In genomic region chr7:128404826-128405344, GRCh38 we compare ENCODE assay signal across 8 cellular contexts. TPM values are rescaled to one million over a fixed set of nuclear protein-coding genes. Genes with fewer than 3 reads are reported as not detected.
DNase-seq lines count a peak whose midpoint lies in the region; ATAC-seq and TF ChIP-seq lines count a peak whose summit lies in the region.

No MANE protein-coding gene starts in this region.

- no peaks in the 10 kb centered on the region for H3K9me3 Mint-ChIP-seq in central memory CD8-positive, alpha-beta T cell
- no peaks in the 10 kb centered on the region for H3K9me3 Mint-ChIP-seq in naive B cell

- peak overlapping the region; percentile 84 for H3K4me3 Mint-ChIP-seq in central memory CD8-positive, alpha-beta T cell
- peak overlapping the region; percentile 80 to 90 (median 86) for H3K4me3 Mint-ChIP-seq in naive B cell

- no peak for ATAC-seq in central memory CD8-positive, alpha-beta T cell (replicated peaks; ENCODE audit: extremely low read depth, poor library complexity, severe bottlenecking)
- no peak for ATAC-seq in naive B cell (ENCODE audit: low read depth in 2 of 2)

- H3K27me3 Mint-ChIP-seq in central memory CD8-positive, alpha-beta T cell = no peaks in the 10 kb centered on the region
- no peaks in the 10 kb centered on the region for H3K27me3 Mint-ChIP-seq in naive B cell

- peak overlapping the region; percentile 87 for H3K4me3 ChIP-seq in NB4 (ENCODE audit: low read depth, low read length)

- peak; percentile 53 for DNase-seq in EH (ENCODE audit: low read depth)
- DNase-seq in NB4 (ENCODE audit: low read depth) = peak; percentile 51
- no peak for DNase-seq in central memory CD8-positive, alpha-beta T cell (ENCODE audit: low spot score in 2 of 2)
- DNase-seq in naive B cell = no peak
- DNase-seq in GM10248 (ENCODE audit: extremely low spot score) = no peak
- DNase-seq in NCI-H774 (lab: John Stamatoyannopoulos, UW) = no peak
- DNase-seq in NCI-H2227 (lab: John Stamatoyannopoulos, UW; ENCODE audit: unreplicated experiment) = no peak
- DNase-seq in cortex of kidney (lab: John Stamatoyannopoulos, UW) = no peak

- CTCF ChIA-PET in GM10248 (lab: Yijun Ruan, JAX) = interaction anchor here (1.2 to 42.8 kb wide), 5 partner anchors 6 to 58 kb away, joined by 3 to 963 read pairs (median 26); partner anchors contain the start of gene IMPDH1

- H3K27ac Mint-ChIP-seq in central memory CD8-positive, alpha-beta T cell (ENCODE audit: low read depth) = no peak overlapping the region
- peak overlapping the region in 2 of 6 donors; percentile 63 to 78 for H3K27ac Mint-ChIP-seq in naive B cell

- H3K36me3 Mint-ChIP-seq in central memory CD8-positive, alpha-beta T cell (ENCODE audit: insufficient read depth) = peaks cover 3% of the 10 kb centered on the region
- H3K36me3 Mint-ChIP-seq in naive B cell = no peaks in the 10 kb centered on the region

- POLR2A ChIA-PET in GM10248 (lab: Yijun Ruan, JAX) = interaction anchor here (0.6 kb wide), 1 partner anchor 488 kb away, joined by 5 read pairs; no protein-coding TSS in a partner anchor

- no peak for TF ChIP-seq POLR2A in NB4 (IDR thresholded peaks at IDR 0.05; ENCODE audit: extremely low read depth, insufficient read length)

- TF ChIP-seq CTCF in NB4 (IDR thresholded peaks at IDR 0.05; ENCODE audit: low read depth, low read length) (no peak), GM10248 (IDR thresholded peaks at IDR 0.05; ENCODE audit: control extremely low read depth, extremely low read depth, low read depth, missing control alignments) (no peak)

- H3K4me1 Mint-ChIP-seq in central memory CD8-positive, alpha-beta T cell = peaks cover 44% of the 10 kb centered on the region
- peaks cover 34 to 47% (median 45%) of the 10 kb centered on the region in 3 donors for H3K4me1 Mint-ChIP-seq in naive B cell

RNA-seq across cellular contexts. Expression of gene IMPDH1, which starts 4.9 kb away (rescaled TPM):
- polyA plus RNA-seq in naive B cell (ENCODE audit: low read depth in 6 of 6) = 10 to 100 TPM; 24.6 to 39.6 (median 26.8) TPM

RNA-seq across cellular contexts. Expression of gene PRRT4, which starts 43.4 kb away (rescaled TPM):
- not detected for polyA plus RNA-seq in naive B cell (ENCODE audit: low read depth in 6 of 6)

RNA-seq across cellular contexts. Expression of gene HILPDA, which starts 50.8 kb away (rescaled TPM):
- 10 to 100 TPM; 11.2 to 20.3 (median 13.1) TPM for polyA plus RNA-seq in naive B cell (ENCODE audit: low read depth in 6 of 6)

Comparison
In these comparisons a context has a peak if more than half of its experiments do, and no peak if none do; other contexts are left out.
1. DNase-seq: peak in EH (single experiment) and NB4 (single experiment); none in central memory CD8-positive, alpha-beta T cell (0 of 2), naive B cell (single experiment), GM10248 (single experiment), NCI-H774 (single experiment), NCI-H2227 (single experiment) and cortex of kidney (single experiment).